Comparison of ENCODE assay signal across 13 cellular contexts in genomic region chr10:2791774-2792443, GRCh38.
A peak's percentile ranks its signal among the peaks of the same experiment; 100 is the strongest.
DNase-seq lines count a peak whose midpoint lies in the region; ATAC-seq and TF ChIP-seq lines count a peak whose summit lies in the region.
"Had no signal": no experiment of that assay in that cellular context is flagged by ENCODE, and none has a peak within 500 bp of the region (broad histone marks: within the 10 kb centered on the region; RNA-seq: fewer than 3 reads in every experiment).

No MANE protein-coding gene starts in this region.

- H3K36me3 ChIP-seq in smooth muscle cell (ENCODE audit: low read depth): no peaks in the 10 kb centered on the region
- H3K36me3 ChIP-seq: cardiac muscle cell, esophagus muscularis mucosa had no signal

- H3K4me1 Mint-ChIP-seq in activated naive CD4-positive, alpha-beta T cell treated with anti-CD3 and anti-CD28 coated beads, Interleukin-2, amount 10 ng/mL, durations not matched to agents 7 days and 5 days: peaks cover 7% of the 10 kb centered on the region
- no peaks in the 10 kb centered on the region for H3K4me1 Mint-ChIP-seq in chondrocyte (ENCODE audit: low read depth)

- H3K27me3 Mint-ChIP-seq in activated naive CD4-positive, alpha-beta T cell treated with anti-CD3 and anti-CD28 coated beads, Interleukin-2, amount 10 ng/mL, durations not matched to agents 7 days and 5 days: no peaks in the 10 kb centered on the region
- peaks cover 17% of the 10 kb centered on the region for H3K27me3 Mint-ChIP-seq in chondrocyte (ENCODE audit: low read depth)

- no peaks in the 10 kb centered on the region for H3K79me2 ChIP-seq in smooth muscle cell (ENCODE audit: low read depth)

- no peak overlapping the region for H3K9ac ChIP-seq in smooth muscle cell (ENCODE audit: low read depth)

- CTCF ChIA-PET in activated naive CD4-positive, alpha-beta T cell treated with anti-CD3 and anti-CD28 coated beads, Interleukin-2, amount 10 ng/mL, durations not matched to agents 7 days and 5 days (lab: Charles Lee): no interaction called here

- H3F3A ChIP-seq in smooth muscle cell (ENCODE audit: low read depth): no peaks in the 10 kb centered on the region

- H3K4me3 ChIP-seq in smooth muscle cell: no peak overlapping the region
- H3K4me3 ChIP-seq: cardiac muscle cell, esophagus muscularis mucosa had no signal

- H3K27me3 ChIP-seq in smooth muscle cell (ENCODE audit: low read depth): no peaks in the 10 kb centered on the region
- H3K27me3 ChIP-seq: cardiac muscle cell, esophagus muscularis mucosa had no signal

- WGBS in smooth muscle cell (ENCODE audit: low lambda C conversion rate): 83% methylated on average over 3 of the region's 3 CpGs

- no peak overlapping the region for H3K27ac ChIP-seq in smooth muscle cell (ENCODE audit: low read depth)
- H3K27ac ChIP-seq: cardiac muscle cell, esophagus muscularis mucosa had no signal

- no peaks in the 10 kb centered on the region for H3K4me1 ChIP-seq in smooth muscle cell (ENCODE audit: low read depth)
- H3K4me1 ChIP-seq: esophagus muscularis mucosa had no signal

- no peak overlapping the region for H3K4me2 ChIP-seq in smooth muscle cell

- H3K9me3 ChIP-seq in smooth muscle cell (replicated peaks; ENCODE audit: low read depth): no peaks in the 10 kb centered on the region

- DNase-seq in activated naive CD4-positive, alpha-beta T cell treated with anti-CD3 and anti-CD28 coated beads, Interleukin-2, amount 10 ng/mL, durations not matched to agents 7 days and 5 days: peak; percentile 23
- no peak for DNase-seq in activated naive CD4-positive, alpha-beta T cell treated with Interleukin-2 at 50 U/mL for 16 hours
- peak; percentile 32 for DNase-seq in stimulated activated naive CD8-positive, alpha-beta T cell treated with anti-CD3 and anti-CD28 coated beads, Interleukin-15, Interleukin-2, amounts not matched to agents 100 U/mL and 50 U/mL, for 24 hours
- no peak for DNase-seq in chondrocyte (ENCODE audit: low spot score)
- DNase-seq in smooth muscle cell (lab: John Stamatoyannopoulos, UW; ENCODE audit: unreplicated experiment): no peak
- DNase-seq in NCI-H2227 (lab: John Stamatoyannopoulos, UW; ENCODE audit: unreplicated experiment): no peak
- DNase-seq: activated CD8-positive, alpha-beta memory T cell treated with anti-CD3 and anti-CD28 coated beads, Interleukin-2, amount 50 U/mL, for 4 hours; NCI-H1436; T-cell had no signal

- no peak for TF ChIP-seq CTCF in chondrocyte (IDR thresholded peaks at IDR 0.05)
- TF ChIP-seq CTCF in smooth muscle cell (IDR thresholded peaks at IDR 0.05; ENCODE audit: borderline replicate concordance, insufficient read depth, poor library complexity, severe bottlenecking): no peak

- H4K20me1 ChIP-seq in smooth muscle cell (ENCODE audit: low read depth): no peaks in the 10 kb centered on the region

- no peak overlapping the region for H2AFZ ChIP-seq in smooth muscle cell (ENCODE audit: low read depth)

- H3K36me3 Mint-ChIP-seq in activated naive CD4-positive, alpha-beta T cell treated with anti-CD3 and anti-CD28 coated beads, Interleukin-2, amount 10 ng/mL, durations not matched to agents 7 days and 5 days: no peaks in the 10 kb centered on the region
- H3K36me3 Mint-ChIP-seq in chondrocyte (ENCODE audit: low read depth): peaks cover 4% of the 10 kb centered on the region
- H3K36me3 Mint-ChIP-seq: T-cell had no signal

- ATAC-seq in GM21723 (IDR thresholded peaks at IDR 0.05; ENCODE audit: unreplicated experiment): peak; percentile 78
- peak; percentile 87 for ATAC-seq in HG03521 (IDR thresholded peaks at IDR 0.05; ENCODE audit: unreplicated experiment)
- peak; percentile 61 for ATAC-seq in stimulated activated naive CD8-positive, alpha-beta T cell treated with anti-CD3 and anti-CD28 coated beads, Interleukin-15, Interleukin-2, amounts not matched to agents 100 U/mL and 50 U/mL, for 24 hours
- ATAC-seq: T-cell had no signal

- no peaks in the 10 kb centered on the region for H3K9me3 Mint-ChIP-seq in activated naive CD4-positive, alpha-beta T cell treated with anti-CD3 and anti-CD28 coated beads, Interleukin-2, amount 10 ng/mL, durations not matched to agents 7 days and 5 days
- H3K9me3 Mint-ChIP-seq in chondrocyte (ENCODE audit: low read depth): peaks cover 13% of the 10 kb centered on the region

- no peak overlapping the region for H3K4me3 Mint-ChIP-seq in activated naive CD4-positive, alpha-beta T cell treated with anti-CD3 and anti-CD28 coated beads, Interleukin-2, amount 10 ng/mL, durations not matched to agents 7 days and 5 days
- no peak overlapping the region for H3K4me3 Mint-ChIP-seq in chondrocyte (ENCODE audit: unreplicated experiment)
- H3K4me3 Mint-ChIP-seq: T-cell had no signal

- H3K27ac Mint-ChIP-seq in activated naive CD4-positive, alpha-beta T cell treated with anti-CD3 and anti-CD28 coated beads, Interleukin-2, amount 10 ng/mL, durations not matched to agents 7 days and 5 days: no peak overlapping the region
- no peak overlapping the region for H3K27ac Mint-ChIP-seq in chondrocyte (ENCODE audit: unreplicated experiment)
- H3K27ac Mint-ChIP-seq: T-cell had no signal

Comparison
In these comparisons a context has a peak if more than half of its experiments do, and no peak if none do; other contexts are left out.
1. DNase-seq: peak in activated naive CD4-positive, alpha-beta T cell treated with anti-CD3 and anti-CD28 coated beads, Interleukin-2, amount 10 ng/mL, durations not matched to agents 7 days and 5 days (single experiment) and stimulated activated naive CD8-positive, alpha-beta T cell treated with anti-CD3 and anti-CD28 coated beads, Interleukin-15, Interleukin-2, amounts not matched to agents 100 U/mL and 50 U/mL, for 24 hours (single experiment); none in activated naive CD4-positive, alpha-beta T cell treated with Interleukin-2 at 50 U/mL for 16 hours (single experiment), chondrocyte (single experiment), smooth muscle cell (single experiment) and NCI-H2227 (single experiment).
2. Peak in every context shown above with its lines, with median percentiles within 50 percentile points of each other: ATAC-seq.